Comparison of ENCODE assay signal across 9 cellular contexts in genomic region chr2:159124931-159125467, GRCh38.
DNase-seq lines count a peak whose midpoint lies in the region; ATAC-seq and TF ChIP-seq lines count a peak whose summit lies in the region.
"Had no signal": no experiment of that assay in that cellular context is flagged by ENCODE, and none has a peak within 500 bp of the region (broad histone marks: within the 10 kb centered on the region; RNA-seq: fewer than 3 reads in every experiment).

No MANE protein-coding gene starts in this region.

- peaks cover 9 to 22% (median 11%) of the 10 kb centered on the region in 4 donors for H3K4me1 Mint-ChIP-seq in CD4-positive, alpha-beta memory T cell
- peaks cover 62% of the 10 kb centered on the region for H3K4me1 Mint-ChIP-seq in chondrocyte (ENCODE audit: low read depth)
- H3K4me1 Mint-ChIP-seq in natural killer cell treated with Interleukin-12 subunit alpha and Interleukin-12 subunit beta and Interleukin-15 and Interleukin-18, amount 100 ng/mL, for 72 hours (ENCODE audit: low read depth in 2 of 2), result peaks cover 42 to 43% of the 10 kb centered on the region in 2 donors

- no peaks in the 10 kb centered on the region for H3K9me3 ChIP-seq in CD4-positive, alpha-beta memory T cell (ENCODE audit: control insufficient read depth in 1 of 2, low read length in 2 of 2)

- no peaks in the 10 kb centered on the region for H3K27me3 ChIP-seq in CD4-positive, alpha-beta memory T cell (ENCODE audit: insufficient read depth, low read length)

- no peak for ATAC-seq in natural killer cell treated with Interleukin-12 subunit alpha and Interleukin-12 subunit beta and Interleukin-15 and Interleukin-18, amount 100 ng/mL, for 72 hours
- ATAC-seq in HG02798 (IDR thresholded peaks at IDR 0.05; ENCODE audit: poor library complexity, unreplicated experiment) (no peak), GM21423 (IDR thresholded peaks at IDR 0.05; ENCODE audit: unreplicated experiment) (no peak)

- POLR2A ChIA-PET in CD4-positive, alpha-beta memory T cell (lab: Charles Lee; ENCODE audit: partially characterized antibody), result no interaction called here

- H3K4me3 Mint-ChIP-seq in CD4-positive, alpha-beta memory T cell, result no peak overlapping the region
- no peak overlapping the region for H3K4me3 Mint-ChIP-seq in chondrocyte (ENCODE audit: unreplicated experiment)
- H3K4me3 Mint-ChIP-seq in natural killer cell treated with Interleukin-12 subunit alpha and Interleukin-12 subunit beta and Interleukin-15 and Interleukin-18, amount 100 ng/mL, for 72 hours, result no peak overlapping the region
- H3K4me3 Mint-ChIP-seq: activated T-cell treated with anti-CD3 and anti-CD28 coated beads, Interleukin-2, amount 50 U/mL, for 72 hours had no signal

- no peak for TF ChIP-seq CTCF in chondrocyte (IDR thresholded peaks at IDR 0.05)

- no peaks in the 10 kb centered on the region for H3K36me3 Mint-ChIP-seq in CD4-positive, alpha-beta memory T cell
- H3K36me3 Mint-ChIP-seq in chondrocyte (ENCODE audit: low read depth), result peaks cover 3% of the 10 kb centered on the region
- no peaks in the 10 kb centered on the region for H3K36me3 Mint-ChIP-seq in natural killer cell treated with Interleukin-12 subunit alpha and Interleukin-12 subunit beta and Interleukin-15 and Interleukin-18, amount 100 ng/mL, for 72 hours

- H3K27ac ChIP-seq in CD4-positive, alpha-beta memory T cell (ENCODE audit: low read depth, low read length), result no peak overlapping the region

- no peak for DNase-seq in CD4-positive, alpha-beta memory T cell
- DNase-seq in NCI-H82 treated with DMSO at 0.1 percent for 48 hours (lab: John Stamatoyannopoulos, UW; ENCODE audit: unreplicated experiment) (peak; percentile 91), chondrocyte (ENCODE audit: low spot score) (no peak), NCI-H1436 treated with DMSO at 0.1 percent for 48 hours (lab: John Stamatoyannopoulos, UW) (no peak), hypothalamus (lab: John Stamatoyannopoulos, UW) (no peak)
- DNase-seq in natural killer cell treated with Interleukin-12 subunit alpha and Interleukin-12 subunit beta and Interleukin-15 and Interleukin-18, amount 100 ng/mL, for 72 hours (ENCODE audit: low spot score), result no peak

- H3K27me3 Mint-ChIP-seq in CD4-positive, alpha-beta memory T cell, result no peaks in the 10 kb centered on the region
- no peaks in the 10 kb centered on the region for H3K27me3 Mint-ChIP-seq in chondrocyte (ENCODE audit: low read depth)
- peaks cover 0 to under 1% of the 10 kb centered on the region in 2 donors for H3K27me3 Mint-ChIP-seq in natural killer cell treated with Interleukin-12 subunit alpha and Interleukin-12 subunit beta and Interleukin-15 and Interleukin-18, amount 100 ng/mL, for 72 hours

- no peaks in the 10 kb centered on the region for H3K9me3 Mint-ChIP-seq in CD4-positive, alpha-beta memory T cell
- H3K9me3 Mint-ChIP-seq in chondrocyte (ENCODE audit: low read depth), result peaks cover 3% of the 10 kb centered on the region
- H3K9me3 Mint-ChIP-seq in natural killer cell treated with Interleukin-12 subunit alpha and Interleukin-12 subunit beta and Interleukin-15 and Interleukin-18, amount 100 ng/mL, for 72 hours, result no peaks in the 10 kb centered on the region
- H3K9me3 Mint-ChIP-seq: activated T-cell treated with anti-CD3 and anti-CD28 coated beads, Interleukin-2, amount 50 U/mL, for 72 hours had no signal

- no peaks in the 10 kb centered on the region for H3K36me3 ChIP-seq in CD4-positive, alpha-beta memory T cell (ENCODE audit: insufficient read depth, low read length)

- H3K27ac Mint-ChIP-seq in CD4-positive, alpha-beta memory T cell, result peak overlapping the region in 5 of 7 donors; percentile 7 to 87 (median 32)
- H3K27ac Mint-ChIP-seq in chondrocyte (ENCODE audit: unreplicated experiment), result peak overlapping the region; percentile 99
- peak overlapping the region; percentile 76 to 86 for H3K27ac Mint-ChIP-seq in natural killer cell treated with Interleukin-12 subunit alpha and Interleukin-12 subunit beta and Interleukin-15 and Interleukin-18, amount 100 ng/mL, for 72 hours
- H3K27ac Mint-ChIP-seq: activated T-cell treated with anti-CD3 and anti-CD28 coated beads, Interleukin-2, amount 50 U/mL, for 72 hours had no signal

- H3K4me3 ChIP-seq in CD4-positive, alpha-beta memory T cell (ENCODE audit: low read length in 2 of 2), result no peak overlapping the region

- intact Hi-C loops in CD4-positive, alpha-beta memory T cell (cut with micrococcal nuclease), result no loop called here

- H3K4me1 ChIP-seq in CD4-positive, alpha-beta memory T cell (ENCODE audit: insufficient read depth, low read length), result no peaks in the 10 kb centered on the region

- CTCF ChIA-PET in CD4-positive, alpha-beta memory T cell (lab: Charles Lee; ENCODE audit: partially characterized antibody), result interaction anchor here (0.6 to 1.7 kb wide), 5 partner anchors 8 to 138 kb away, joined by 3 to 6 read pairs (median 4); no protein-coding TSS in a partner anchor

Comparison
In these comparisons a context has a peak if more than half of its experiments do, and no peak if none do; other contexts are left out.
1. H3K27ac Mint-ChIP-seq: peak in every context shown above with its lines; median percentile 99 in chondrocyte; 81 in natural killer cell treated with Interleukin-12 subunit alpha and Interleukin-12 subunit beta and Interleukin-15 and Interleukin-18, amount 100 ng/mL, for 72 hours; 32 in CD4-positive, alpha-beta memory T cell.